ENCODE assay signal across 2 cellular contexts in the genomic region with DNA sequence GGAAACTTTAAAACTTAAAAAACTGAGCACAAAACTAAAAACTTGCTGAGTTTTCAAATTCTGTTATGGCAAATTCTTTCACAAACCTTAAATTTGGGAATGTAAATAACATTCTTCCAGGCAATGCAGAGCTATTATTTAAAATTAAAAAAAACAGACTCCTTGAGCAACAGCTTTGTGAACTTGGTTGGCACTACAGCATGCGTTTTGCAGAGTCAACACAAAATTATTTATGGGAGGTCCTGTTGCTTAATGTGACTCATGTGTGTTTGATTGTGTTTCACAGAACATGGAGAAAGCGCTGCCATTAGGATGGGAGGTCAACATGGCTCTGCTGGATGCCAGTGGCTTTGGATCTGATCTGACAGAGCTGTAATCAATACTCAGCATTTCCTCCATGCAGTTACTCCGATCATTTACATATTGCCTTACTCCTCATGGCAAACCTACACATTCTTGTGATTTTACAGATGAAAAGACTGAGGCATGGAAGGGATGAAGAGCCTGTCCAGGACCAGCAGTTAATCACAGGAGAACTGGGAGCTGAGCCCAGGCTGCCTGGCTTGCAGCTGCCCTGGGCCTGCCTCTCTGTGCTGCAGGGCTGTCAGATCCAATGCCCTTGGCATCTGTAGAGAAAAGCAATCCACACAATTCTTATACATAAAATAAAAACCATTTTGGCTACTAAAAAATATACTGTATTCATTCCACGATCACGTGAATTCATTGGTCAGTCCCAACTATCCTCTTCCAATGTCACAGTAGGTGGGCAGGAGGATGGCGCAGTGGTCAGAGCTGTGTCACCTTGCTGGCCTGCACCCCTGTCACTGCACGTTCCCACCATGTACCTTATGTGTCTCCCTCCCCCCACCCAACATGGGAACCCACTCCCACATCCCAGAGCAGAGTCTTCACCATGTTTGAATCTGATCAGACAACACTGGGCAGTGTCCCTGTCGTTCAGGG.
TF ChIP-seq lines count a peak whose summit lies in the region.

No MANE protein-coding gene starts in this region.

TF ChIP-seq in SK-N-SH treated with all-trans-retinoic acid at 6 μM for 48 hours, 23 proteins besides CTCF, POLR2A, EP300 and RAD21 (continued from another document):
- TF ChIP-seq, protein P1, sequence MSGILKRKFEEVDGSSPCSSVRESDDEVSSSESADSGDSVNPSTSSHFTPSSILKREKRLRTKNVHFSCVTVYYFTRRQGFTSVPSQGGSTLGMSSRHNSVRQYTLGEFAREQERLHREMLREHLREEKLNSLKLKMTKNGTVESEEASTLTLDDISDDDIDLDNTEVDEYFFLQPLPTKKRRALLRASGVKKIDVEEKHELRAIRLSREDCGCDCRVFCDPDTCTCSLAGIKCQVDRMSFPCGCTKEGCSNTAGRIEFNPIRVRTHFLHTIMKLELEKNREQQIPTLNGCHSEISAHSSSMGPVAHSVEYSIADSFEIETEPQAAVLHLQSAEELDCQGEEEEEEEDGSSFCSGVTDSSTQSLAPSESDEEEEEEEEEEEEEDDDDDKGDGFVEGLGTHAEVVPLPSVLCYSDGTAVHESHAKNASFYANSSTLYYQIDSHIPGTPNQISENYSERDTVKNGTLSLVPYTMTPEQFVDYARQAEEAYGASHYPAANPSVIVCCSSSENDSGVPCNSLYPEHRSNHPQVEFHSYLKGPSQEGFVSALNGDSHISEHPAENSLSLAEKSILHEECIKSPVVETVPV (CRISPR knock-in tag; IDR thresholded peaks at IDR 0.05): no peak
- TF ChIP-seq PPARA (CRISPR knock-in tag; IDR thresholded peaks at IDR 0.05; ENCODE audit: borderline replicate concordance) (no peak), ISL1 (CRISPR knock-in tag; IDR thresholded peaks at IDR 0.05) (no peak), ZNF70 (CRISPR knock-in tag; IDR thresholded peaks at IDR 0.05) (no peak), TOX (CRISPR knock-in tag; IDR thresholded peaks at IDR 0.05; ENCODE audit: borderline replicate concordance) (no peak), RARB (CRISPR knock-in tag; IDR thresholded peaks at IDR 0.05) (no peak), ARNTL (CRISPR knock-in tag; IDR thresholded peaks at IDR 0.05; ENCODE audit: borderline replicate concordance, low read depth) (no peak), POU6F1 (CRISPR knock-in tag; IDR thresholded peaks at IDR 0.05; ENCODE audit: borderline replicate concordance, low read depth) (no peak), ZFP3 (CRISPR knock-in tag; IDR thresholded peaks at IDR 0.05) (no peak), OSR1 (CRISPR knock-in tag; IDR thresholded peaks at IDR 0.05) (no peak), TCF4 (CRISPR knock-in tag; IDR thresholded peaks at IDR 0.05; ENCODE audit: borderline replicate concordance) (no peak)

TF ChIP-seq in SK-N-SH, 30 proteins besides CTCF, POLR2A, EP300 and RAD21 (continued from another document):
- TF ChIP-seq MXI1 (IDR thresholded peaks at IDR 0.05; ENCODE audit: low read depth, low read length) (no peak), JUND (IDR thresholded peaks at IDR 0.05) (no peak), RXRA (IDR thresholded peaks at IDR 0.05; ENCODE audit: borderline replicate concordance, low read depth) (no peak), IRF3 (IDR thresholded peaks at IDR 0.05; ENCODE audit: low read depth, low read length) (no peak), EZH2phosphoT487 (IDR thresholded peaks at IDR 0.05; ENCODE audit: borderline replicate concordance, low read depth) (no peak), FOXJ3 (CRISPR knock-in tag; IDR thresholded peaks at IDR 0.05) (no peak)
- TF ChIP-seq, protein P2, sequence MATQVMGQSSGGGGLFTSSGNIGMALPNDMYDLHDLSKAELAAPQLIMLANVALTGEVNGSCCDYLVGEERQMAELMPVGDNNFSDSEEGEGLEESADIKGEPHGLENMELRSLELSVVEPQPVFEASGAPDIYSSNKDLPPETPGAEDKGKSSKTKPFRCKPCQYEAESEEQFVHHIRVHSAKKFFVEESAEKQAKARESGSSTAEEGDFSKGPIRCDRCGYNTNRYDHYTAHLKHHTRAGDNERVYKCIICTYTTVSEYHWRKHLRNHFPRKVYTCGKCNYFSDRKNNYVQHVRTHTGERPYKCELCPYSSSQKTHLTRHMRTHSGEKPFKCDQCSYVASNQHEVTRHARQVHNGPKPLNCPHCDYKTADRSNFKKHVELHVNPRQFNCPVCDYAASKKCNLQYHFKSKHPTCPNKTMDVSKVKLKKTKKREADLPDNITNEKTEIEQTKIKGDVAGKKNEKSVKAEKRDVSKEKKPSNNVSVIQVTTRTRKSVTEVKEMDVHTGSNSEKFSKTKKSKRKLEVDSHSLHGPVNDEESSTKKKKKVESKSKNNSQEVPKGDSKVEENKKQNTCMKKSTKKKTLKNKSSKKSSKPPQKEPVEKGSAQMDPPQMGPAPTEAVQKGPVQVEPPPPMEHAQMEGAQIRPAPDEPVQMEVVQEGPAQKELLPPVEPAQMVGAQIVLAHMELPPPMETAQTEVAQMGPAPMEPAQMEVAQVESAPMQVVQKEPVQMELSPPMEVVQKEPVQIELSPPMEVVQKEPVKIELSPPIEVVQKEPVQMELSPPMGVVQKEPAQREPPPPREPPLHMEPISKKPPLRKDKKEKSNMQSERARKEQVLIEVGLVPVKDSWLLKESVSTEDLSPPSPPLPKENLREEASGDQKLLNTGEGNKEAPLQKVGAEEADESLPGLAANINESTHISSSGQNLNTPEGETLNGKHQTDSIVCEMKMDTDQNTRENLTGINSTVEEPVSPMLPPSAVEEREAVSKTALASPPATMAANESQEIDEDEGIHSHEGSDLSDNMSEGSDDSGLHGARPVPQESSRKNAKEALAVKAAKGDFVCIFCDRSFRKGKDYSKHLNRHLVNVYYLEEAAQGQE (IDR thresholded peaks at IDR 0.05; ENCODE audit: low read depth, low read length): no peak
